ENCODE assay signal across 1 cellular context in the genomic region with DNA sequence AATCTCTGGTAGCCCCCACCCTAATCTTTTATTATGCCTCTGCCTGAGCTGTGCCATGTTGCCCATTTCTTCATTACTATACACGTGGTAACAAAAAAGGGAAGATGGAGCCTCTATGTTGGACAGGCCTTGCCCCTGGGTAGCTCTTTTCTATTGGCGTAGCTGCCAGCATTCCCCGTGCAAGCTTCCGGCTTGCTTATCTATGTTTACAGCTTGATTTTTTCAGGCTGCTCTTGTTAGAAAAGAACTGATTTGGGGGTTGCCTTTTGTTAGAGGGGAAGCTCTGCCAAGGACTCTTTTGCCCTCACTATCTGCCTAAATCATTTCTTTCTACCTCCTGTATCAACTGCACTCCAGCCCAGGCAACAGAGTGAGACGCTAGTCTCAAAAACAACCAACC.
TF ChIP-seq lines count a peak whose summit lies in the region.

No MANE protein-coding gene starts in this region.

TF ChIP-seq in K562, 482 proteins besides CTCF, POLR2A, EP300 and RAD21 (continued from another document):
- no peak for TF ChIP-seq GABPA (tag; conservative IDR thresholded peaks at IDR 0.05; ENCODE audit: low read depth)
- no peak for TF ChIP-seq XRCC5 (IDR thresholded peaks at IDR 0.05; ENCODE audit: low read depth, low read length)
- TF ChIP-seq, protein P1, sequence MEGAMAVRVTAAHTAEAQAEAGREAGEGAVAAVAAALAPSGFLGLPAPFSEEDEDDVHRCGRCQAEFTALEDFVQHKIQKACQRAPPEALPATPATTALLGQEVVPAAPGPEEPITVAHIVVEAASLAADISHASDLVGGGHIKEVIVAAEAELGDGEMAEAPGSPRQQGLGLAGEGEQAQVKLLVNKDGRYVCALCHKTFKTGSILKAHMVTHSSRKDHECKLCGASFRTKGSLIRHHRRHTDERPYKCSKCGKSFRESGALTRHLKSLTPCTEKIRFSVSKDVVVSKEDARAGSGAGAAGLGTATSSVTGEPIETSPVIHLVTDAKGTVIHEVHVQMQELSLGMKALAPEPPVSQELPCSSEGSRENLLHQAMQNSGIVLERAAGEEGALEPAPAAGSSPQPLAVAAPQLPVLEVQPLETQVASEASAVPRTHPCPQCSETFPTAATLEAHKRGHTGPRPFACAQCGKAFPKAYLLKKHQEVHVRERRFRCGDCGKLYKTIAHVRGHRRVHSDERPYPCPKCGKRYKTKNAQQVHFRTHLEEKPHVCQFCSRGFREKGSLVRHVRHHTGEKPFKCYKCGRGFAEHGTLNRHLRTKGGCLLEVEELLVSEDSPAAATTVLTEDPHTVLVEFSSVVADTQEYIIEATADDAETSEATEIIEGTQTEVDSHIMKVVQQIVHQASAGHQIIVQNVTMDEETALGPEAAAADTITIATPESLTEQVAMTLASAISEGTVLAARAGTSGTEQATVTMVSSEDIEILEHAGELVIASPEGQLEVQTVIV (CRISPR knock-in tag; IDR thresholded peaks at IDR 0.05; ENCODE audit: borderline replicate concordance), result no peak
- peak; percentile 74 for TF ChIP-seq CBFA2T3 (IDR thresholded peaks at IDR 0.05)
- TF ChIP-seq SAP30 (IDR thresholded peaks at IDR 0.05; ENCODE audit: borderline replicate concordance, insufficient read depth, low read depth, low read length, poor library complexity, severe bottlenecking), result no peak
- no peak for TF ChIP-seq EP400 (IDR thresholded peaks at IDR 0.05)
TF ChIP-seq in K562: peak in this region for 7.
